In genomic region chr10:73644015-73644743, GRCh38 we compare ENCODE assay signal across 7 cellular contexts. TPM values are rescaled to one million over a fixed set of nuclear protein-coding genes. Genes with fewer than 3 reads are reported as not detected.
DNase-seq lines count a peak whose midpoint lies in the region; FAIRE-seq and TF ChIP-seq lines count a peak whose summit lies in the region.

No MANE protein-coding gene starts in this region.

- no peak for FAIRE-seq in frontal cortex (lab: Jason Lieb, UNC)

- TF ChIP-seq CTCF in osteocyte (IDR thresholded peaks at IDR 0.05), result peak; percentile 90

- no peaks in the 10 kb centered on the region for H3K27me3 Mint-ChIP-seq in osteocyte (ENCODE audit: unreplicated experiment)

- no peak overlapping the region for H3K4me3 ChIP-seq in Jurkat, Clone E6-1 (ENCODE audit: low read length)

- no peak overlapping the region for H3K4me3 Mint-ChIP-seq in osteocyte (ENCODE audit: unreplicated experiment)

- peaks cover 16% of the 10 kb centered on the region for H3K4me1 Mint-ChIP-seq in osteocyte (ENCODE audit: unreplicated experiment)

- no peaks in the 10 kb centered on the region for H3K36me3 Mint-ChIP-seq in osteocyte (ENCODE audit: unreplicated experiment)

- DNase-seq in GM04503 (ENCODE audit: low read depth) (peak; percentile 11), RPMI7951 (ENCODE audit: low read depth) (peak; percentile 56), frontal cortex (ENCODE audit: low spot score in 2 of 2) (peak; percentile 73 to 78), osteocyte (ENCODE audit: extremely low spot score, unreplicated experiment) (no peak), NK-92 (lab: John Stamatoyannopoulos, UW; ENCODE audit: unreplicated experiment) (no peak)
- peak; percentile 60 for DNase-seq in Jurkat, Clone E6-1 (ENCODE audit: low read depth, low spot score)
- DNase-seq in activated naive CD4-positive, alpha-beta T cell treated with Interleukin-2 at 50 U/mL for 16 hours, result peak; percentile 46

- no peak overlapping the region for H3K27ac Mint-ChIP-seq in osteocyte (ENCODE audit: unreplicated experiment)

- no peaks in the 10 kb centered on the region for H3K9me3 Mint-ChIP-seq in osteocyte (ENCODE audit: unreplicated experiment)

RNA-seq across cellular contexts. Expression of gene MYOZ1, which starts 2.9 kb away (rescaled TPM):
- polyA plus RNA-seq in Jurkat, Clone E6-1 (2012; ENCODE audit: insufficient read depth, insufficient read length), result not detected
- not detected in 2 replicates for total RNA-seq in RPMI7951 (2014; rRNA removed; shearing (Covaris generic))
- total RNA-seq in frontal cortex (0.41 TPM), osteocyte (0.59 and 0.78 TPM in 2 replicates)

RNA-seq across cellular contexts. Expression of gene SYNPO2L, which starts 11.7 kb away (rescaled TPM):
- not detected for polyA plus RNA-seq in Jurkat, Clone E6-1 (2012; ENCODE audit: insufficient read depth, insufficient read length)
- total RNA-seq in RPMI7951 (2014; rRNA removed; shearing (Covaris generic)), result not detected in 2 replicates
- total RNA-seq in frontal cortex (not detected), osteocyte (not detected in 2 replicates)

RNA-seq across cellular contexts. Expression of gene USP54, which starts 53.0 kb away (rescaled TPM):
- polyA plus RNA-seq in Jurkat, Clone E6-1 (2012; ENCODE audit: insufficient read depth, insufficient read length), result 11.6 TPM
- total RNA-seq in RPMI7951 (2014; rRNA removed; shearing (Covaris generic)), result 6.4 and 8.3 TPM in 2 replicates
- total RNA-seq in frontal cortex, result 32.6 TPM
- 9.4 and 11.2 TPM in 2 replicates for total RNA-seq in osteocyte

RNA-seq across cellular contexts. Expression of gene AGAP5, which starts 53.7 kb away (rescaled TPM):
- 4.1 TPM for polyA plus RNA-seq in Jurkat, Clone E6-1 (2012; ENCODE audit: insufficient read depth, insufficient read length)
- 0.59 TPM in 1 of 2 replicates, not detected in the other for total RNA-seq in RPMI7951 (2014; rRNA removed; shearing (Covaris generic))
- total RNA-seq in frontal cortex (12.2 TPM), osteocyte (5.9 and 8.1 TPM in 2 replicates)

Comparison
In these comparisons a context has a peak if more than half of its experiments do, and no peak if none do; other contexts are left out.
1. DNase-seq: peak in GM04503 (single experiment), Jurkat, Clone E6-1 (single experiment), RPMI7951 (single experiment), activated naive CD4-positive, alpha-beta T cell treated with Interleukin-2 at 50 U/mL for 16 hours (single experiment) and frontal cortex (2 of 2); none in osteocyte (single experiment) and NK-92 (single experiment).